Comparison of ENCODE assay signal across 15 cellular contexts in genomic region chr22:48802576-48802975, GRCh38.
DNase-seq lines count a peak whose midpoint lies in the region; ATAC-seq and TF ChIP-seq lines count a peak whose summit lies in the region.
"Had no signal": no experiment of that assay in that cellular context is flagged by ENCODE, and none has a peak within 500 bp of the region (broad histone marks: within the 10 kb centered on the region; RNA-seq: fewer than 3 reads in every experiment).

No MANE protein-coding gene starts in this region.

- H3K4me2 ChIP-seq in H9 (ENCODE audit: insufficient read depth, insufficient read length, low read length) = no peak overlapping the region

- no peak overlapping the region for H3T11ph ChIP-seq in H9 (ENCODE audit: low read length)

- no peak overlapping the region for H4K91ac ChIP-seq in H9 (ENCODE audit: insufficient read length, low read depth, low read length)

- no peaks in the 10 kb centered on the region for H3K36me3 Mint-ChIP-seq in activated CD8-positive, alpha-beta memory T cell treated with anti-CD3 and anti-CD28 coated beads, Interleukin-2, amount 10 ng/mL, durations not matched to agents 7 days and 5 days
- no peaks in the 10 kb centered on the region for H3K36me3 Mint-ChIP-seq in H9 (ENCODE audit: insufficient read depth in 1 of 3, low read depth in 3 of 3)
- H3K36me3 Mint-ChIP-seq in type B pancreatic cell = no peaks in the 10 kb centered on the region
- H3K36me3 Mint-ChIP-seq: CD4-positive, CD25-positive, alpha-beta regulatory T cell had no signal

- H3K18ac ChIP-seq in H9 (ENCODE audit: insufficient read length, low read depth, low read length) = no peak overlapping the region

- H4K20me1 ChIP-seq in H9 (ENCODE audit: control insufficient read depth, insufficient read depth, insufficient read length) = no peaks in the 10 kb centered on the region

- no peak overlapping the region for H2BK5ac ChIP-seq in H9 (ENCODE audit: insufficient read length, low read length)

- no peaks in the 10 kb centered on the region for H3K23me2 ChIP-seq in H9 (ENCODE audit: insufficient read length, low read depth, low read length, poor library complexity, severe bottlenecking)

- TF ChIP-seq CTCF in H9 (conservative IDR thresholded peaks at IDR 0.05) (no peak), type B pancreatic cell (conservative IDR thresholded peaks at IDR 0.05) (no peak)

- ATAC-seq in activated CD8-positive, alpha-beta memory T cell treated with anti-CD3 and anti-CD28 coated beads, Interleukin-2, amount 10 ng/mL, durations not matched to agents 7 days and 5 days = no peak
- ATAC-seq: HepG2 had no signal

- H2BK15ac ChIP-seq in H9 (ENCODE audit: low read depth, low read length) = no peak overlapping the region

- H3K4me1 Mint-ChIP-seq in activated CD8-positive, alpha-beta memory T cell treated with anti-CD3 and anti-CD28 coated beads, Interleukin-2, amount 10 ng/mL, durations not matched to agents 7 days and 5 days = no peaks in the 10 kb centered on the region
- H3K4me1 Mint-ChIP-seq in H9 (peaks cover 2 to 3% of the 10 kb centered on the region in 2 experiments; a peak in 1 of 4 replicates), type B pancreatic cell (ENCODE audit: unreplicated experiment) (peaks cover 6% of the 10 kb centered on the region)
- H3K4me1 Mint-ChIP-seq: CD4-positive, CD25-positive, alpha-beta regulatory T cell had no signal

- no peak overlapping the region for H2AK5ac ChIP-seq in H9 (ENCODE audit: insufficient read length, low read length)

- H3K56ac ChIP-seq in H9 (ENCODE audit: insufficient read length, low read depth, low read length) = no peak overlapping the region

- no peak overlapping the region for H4K8ac ChIP-seq in H9 (replicated peaks; ENCODE audit: insufficient read length, low read depth, low read length)

- no peak overlapping the region for H3K27ac Mint-ChIP-seq in activated CD8-positive, alpha-beta memory T cell treated with anti-CD3 and anti-CD28 coated beads, Interleukin-2, amount 10 ng/mL, durations not matched to agents 7 days and 5 days
- no peak overlapping the region for H3K27ac Mint-ChIP-seq in H9
- no peak overlapping the region for H3K27ac Mint-ChIP-seq in type B pancreatic cell
- H3K27ac Mint-ChIP-seq: CD4-positive, CD25-positive, alpha-beta regulatory T cell; HFFc6 had no signal

- H3K79me1 ChIP-seq in H9 (ENCODE audit: insufficient read depth, low read depth, low read length, poor library complexity, severe bottlenecking) = no peaks in the 10 kb centered on the region

- H2BK12ac ChIP-seq in H9 (ENCODE audit: insufficient read length, low read depth, low read length) = no peak overlapping the region

- H3K4ac ChIP-seq in H9 (ENCODE audit: low read depth, low read length) = no peak overlapping the region

- H4K5ac ChIP-seq in H9 (ENCODE audit: insufficient read length, low read depth, low read length) = no peak overlapping the region

- H2BK120ac ChIP-seq in H9 (ENCODE audit: low read depth, low read length, poor library complexity, severe bottlenecking) = no peak overlapping the region

- H3K9ac ChIP-seq in H9 (ENCODE audit: extremely low read depth, insufficient read length, low read length) = no peak overlapping the region
- H3K9ac ChIP-seq: BLaER1 treated with 17β-estradiol and CSF1 and Interleukin-3, amounts not matched to agents 10 nM and 100 nM had no signal

- CTCF ChIA-PET in activated CD8-positive, alpha-beta memory T cell treated with anti-CD3 and anti-CD28 coated beads, Interleukin-2, amount 10 ng/mL, durations not matched to agents 7 days and 5 days (lab: Charles Lee) = no interaction called here

- H3K23ac ChIP-seq in H9 (ENCODE audit: insufficient read length, low read depth, low read length) = no peak overlapping the region

- H3K9me3 Mint-ChIP-seq in activated CD8-positive, alpha-beta memory T cell treated with anti-CD3 and anti-CD28 coated beads, Interleukin-2, amount 10 ng/mL, durations not matched to agents 7 days and 5 days (ENCODE audit: low read depth) = no peaks in the 10 kb centered on the region
- H3K9me3 Mint-ChIP-seq in H9 = no peaks in the 10 kb centered on the region; a peak in 1 of 5 replicates
- no peaks in the 10 kb centered on the region for H3K9me3 Mint-ChIP-seq in type B pancreatic cell
- H3K9me3 Mint-ChIP-seq: CD4-positive, CD25-positive, alpha-beta regulatory T cell had no signal

- DNase-seq in activated CD8-positive, alpha-beta memory T cell treated with anti-CD3 and anti-CD28 coated beads, Interleukin-2, amount 50 U/mL, for 4 hours = peak; percentile 12
- no peak for DNase-seq in activated CD8-positive, alpha-beta memory T cell treated with anti-CD3 and anti-CD28 coated beads, Interleukin-2, amount 10 ng/mL, durations not matched to agents 7 days and 5 days
- DNase-seq in H9 (no peak), mesenteric fat pad (ENCODE audit: low spot score) (peak; percentile 69), type B pancreatic cell (ENCODE audit: extremely low spot score, unreplicated experiment) (peak; percentile 58), NCI-H748 (lab: John Stamatoyannopoulos, UW; ENCODE audit: unreplicated experiment) (no peak), DMS 273 (lab: John Stamatoyannopoulos, UW; ENCODE audit: unreplicated experiment) (no peak)
- DNase-seq: ACHN; CD4-positive, CD25-positive, alpha-beta regulatory T cell; DMS 273 treated with DMSO at 0.1 percent for 48 hours; GOT3; HCEC 1CT; HFFc6 had no signal

- no peak overlapping the region for H2BK20ac ChIP-seq in H9 (ENCODE audit: low read depth, low read length, poor library complexity, severe bottlenecking)

- WGBS in H9 (ENCODE audit: extremely low coverage, insufficient read length, low lambda C conversion rate) = no CpG with 5 or more reads among the region's 19 CpGs

- H3K27me3 ChIP-seq in H9 (ENCODE audit: insufficient read depth, low read length) = no peaks in the 10 kb centered on the region

- no peaks in the 10 kb centered on the region for H3K27me3 Mint-ChIP-seq in activated CD8-positive, alpha-beta memory T cell treated with anti-CD3 and anti-CD28 coated beads, Interleukin-2, amount 10 ng/mL, durations not matched to agents 7 days and 5 days
- H3K27me3 Mint-ChIP-seq in H9 (ENCODE audit: low read depth) (no peaks in the 10 kb centered on the region; the same call in none of the 2 replicates), type B pancreatic cell (peaks cover 3% of the 10 kb centered on the region)
- H3K27me3 Mint-ChIP-seq: CD4-positive, CD25-positive, alpha-beta regulatory T cell had no signal

- H2AFZ ChIP-seq in H9 (ENCODE audit: low read length) = no peak overlapping the region

- H3K4me3 Mint-ChIP-seq in activated CD8-positive, alpha-beta memory T cell treated with anti-CD3 and anti-CD28 coated beads, Interleukin-2, amount 10 ng/mL, durations not matched to agents 7 days and 5 days = no peak overlapping the region
- no peak overlapping the region for H3K4me3 Mint-ChIP-seq in H9
- H3K4me3 Mint-ChIP-seq in type B pancreatic cell = no peak overlapping the region
- H3K4me3 Mint-ChIP-seq: CD4-positive, CD25-positive, alpha-beta regulatory T cell; HFFc6 had no signal

- H3K79me2 ChIP-seq in H9 (ENCODE audit: insufficient read depth, low read length) = no peaks in the 10 kb centered on the region

- no peak overlapping the region for H3K27ac ChIP-seq in H9 (ENCODE audit: insufficient read length, low read depth, low read length)
- H3K27ac ChIP-seq: BLaER1 treated with 17β-estradiol and CSF1 and Interleukin-3, amounts not matched to agents 10 nM and 100 nM had no signal

- no peaks in the 10 kb centered on the region for H3K4me1 ChIP-seq in H9 (ENCODE audit: insufficient read depth, low read length)

- H3K9me3 ChIP-seq in H9 (ENCODE audit: control insufficient read depth, low read depth, low read length) = no peaks in the 10 kb centered on the region
- H3K9me3 ChIP-seq: BLaER1 treated with 17β-estradiol and CSF1 and Interleukin-3, amounts not matched to agents 10 nM and 100 nM had no signal

- peak overlapping the region; percentile 42; the same call in 1 of the 2 replicates for H3K14ac ChIP-seq in H9 (ENCODE audit: insufficient read depth, low read length)

Comparison
In these comparisons a context has a peak if more than half of its experiments do, and no peak if none do; other contexts are left out.
1. DNase-seq: peak in activated CD8-positive, alpha-beta memory T cell treated with anti-CD3 and anti-CD28 coated beads, Interleukin-2, amount 50 U/mL, for 4 hours (single experiment), mesenteric fat pad (single experiment) and type B pancreatic cell (single experiment); none in activated CD8-positive, alpha-beta memory T cell treated with anti-CD3 and anti-CD28 coated beads, Interleukin-2, amount 10 ng/mL, durations not matched to agents 7 days and 5 days (single experiment), H9 (single experiment), NCI-H748 (single experiment) and DMS 273 (single experiment).